17 cellular contexts compared by ENCODE assay signal in genomic region chrX:135328421-135329005, GRCh38. TPM values are rescaled to one million over a fixed set of nuclear protein-coding genes. Genes with fewer than 3 reads are reported as not detected.
DNase-seq lines count a peak whose midpoint lies in the region; ATAC-seq and TF ChIP-seq lines count a peak whose summit lies in the region.
"Had no signal": no experiment of that assay in that cellular context is flagged by ENCODE, and none has a peak within 500 bp of the region (broad histone marks: within the 10 kb centered on the region; RNA-seq: fewer than 3 reads in every experiment).

No MANE protein-coding gene starts in this region.

- no peak for ATAC-seq in GM18909 (IDR thresholded peaks at IDR 0.05; ENCODE audit: poor library complexity, unreplicated experiment)
- ATAC-seq: HCT116 had no signal

- DNase-seq in MG63: peak; percentile 15
- peak; percentile 15 for DNase-seq in choroid plexus epithelial cell (ENCODE audit: low read depth)
- DNase-seq in foreskin fibroblast: peak; percentile 21 to 42
- no peak for DNase-seq in NCI-H2029 (lab: John Stamatoyannopoulos, UW)
- DNase-seq in GM13976 (ENCODE audit: low spot score): no peak
- no peak for DNase-seq in NCI-H1092 (lab: John Stamatoyannopoulos, UW)
- DNase-seq: BE2C; CD4-positive, alpha-beta T cell; DMS53; Kasumi-1; NCI-H1417 treated with DMSO at 0.1 percent for 48 hours; NCI-H1930; NCI-H524 had no signal

- in situ Hi-C loops in GM13976 (cut with MboI; ENCODE audit: low sequenced_read_pairs, unreplicated experiment): no loop called here

- no peak for TF ChIP-seq CTCF in choroid plexus epithelial cell (conservative IDR thresholded peaks at IDR 0.05; ENCODE audit: low read depth, low read length)
- TF ChIP-seq CTCF in foreskin fibroblast (IDR thresholded peaks at IDR 0.05; ENCODE audit: low read depth, low read length): no peak
- TF ChIP-seq CTCF in GM13976 (IDR thresholded peaks at IDR 0.05; ENCODE audit: borderline replicate concordance, control extremely low read depth, extremely low read depth, insufficient read depth, missing control alignments): no peak

- H3K27me3 ChIP-seq in MG63: no peaks in the 10 kb centered on the region
- H3K27me3 ChIP-seq: BE2C had no signal

- no peak overlapping the region for H3K4me3 ChIP-seq in MG63
- no peak overlapping the region for H3K4me3 ChIP-seq in choroid plexus epithelial cell (ENCODE audit: low read depth, low read length)
- H3K4me3 ChIP-seq in foreskin fibroblast (ENCODE audit: low read depth in 1 of 2, low read length in 2 of 2): no peak overlapping the region

- H3K36me3 ChIP-seq in MG63: no peaks in the 10 kb centered on the region
- H3K36me3 ChIP-seq: BE2C had no signal

- H3K9me3 ChIP-seq in MG63: no peaks in the 10 kb centered on the region
- H3K9me3 ChIP-seq: BE2C had no signal

RNA-seq across cellular contexts. Expression of gene ZNF75D, which starts 15.4 kb away (rescaled TPM):
- 3.9 and 12.7 TPM in 2 replicates for total RNA-seq in MG63 (2014; rRNA removed; shearing (Covaris generic); ENCODE audit: low replicate concordance)

RNA-seq across cellular contexts. Expression of gene ZNF449, which starts 16.1 kb away (rescaled TPM):
- 1.8 and 5.2 TPM in 2 replicates for total RNA-seq in MG63 (2014; rRNA removed; shearing (Covaris generic); ENCODE audit: low replicate concordance)

RNA-seq across cellular contexts. Expression of gene ETDC, which starts 19.2 kb away (rescaled TPM):
- not detected in 2 replicates for total RNA-seq in MG63 (2014; rRNA removed; shearing (Covaris generic); ENCODE audit: low replicate concordance)
- total RNA-seq: CD4-positive, alpha-beta T cell; G401; HT1080 had no signal

Comparison
In these comparisons a context has a peak if more than half of its experiments do, and no peak if none do; other contexts are left out.
1. DNase-seq: peak in MG63 (single experiment), choroid plexus epithelial cell (single experiment) and foreskin fibroblast (2 of 2); none in NCI-H2029 (single experiment), GM13976 (single experiment) and NCI-H1092 (single experiment).